8 cellular contexts compared by ENCODE assay signal in the genomic region with DNA sequence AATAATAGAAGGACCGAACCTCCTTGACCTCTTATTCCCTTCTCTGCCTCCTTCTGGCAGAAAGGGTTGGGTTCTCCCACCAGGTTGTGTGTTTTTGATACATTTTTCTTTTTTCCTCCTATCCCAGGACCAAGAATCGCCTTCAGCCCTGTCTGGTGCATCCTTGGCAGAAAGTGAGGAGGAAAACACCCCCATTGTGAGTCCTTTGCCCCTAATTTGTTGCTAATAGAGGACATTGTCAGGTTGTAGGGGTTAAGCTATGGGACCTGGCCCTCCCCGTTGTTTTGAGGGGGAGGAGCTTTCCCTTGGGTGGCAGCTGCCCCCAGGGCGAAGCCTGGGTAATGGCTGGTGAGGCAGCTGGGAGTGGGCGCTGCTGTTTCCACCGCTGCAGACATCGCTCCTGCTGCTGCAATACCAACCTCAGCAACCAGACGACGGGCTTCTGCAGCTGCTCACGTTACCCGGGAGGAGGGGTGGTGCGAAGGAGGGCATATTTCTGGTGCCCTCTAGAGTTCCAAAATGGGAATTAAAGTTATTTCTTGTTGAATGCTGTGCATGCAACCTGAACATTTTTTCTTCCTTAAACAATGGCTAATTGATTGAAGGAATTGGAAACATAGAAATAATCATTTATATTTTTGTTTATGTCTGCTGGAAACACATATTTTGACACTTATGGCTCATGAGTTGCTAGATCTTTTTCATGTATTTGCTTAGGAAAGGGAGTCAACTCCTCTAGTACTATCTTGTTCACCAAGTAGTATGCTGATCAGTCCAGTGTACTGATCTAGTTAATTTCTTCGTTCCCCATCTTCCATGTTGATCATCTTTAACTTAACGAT. TPM values are rescaled to one million over a fixed set of nuclear protein-coding genes. Genes with fewer than 3 reads are reported as not detected.
DNase-seq lines count a peak whose midpoint lies in the region; ATAC-seq and TF ChIP-seq lines count a peak whose summit lies in the region.

No MANE protein-coding gene starts in this region.

- H3K36me3 ChIP-seq in DOHH2 (ENCODE audit: control insufficient read depth, low read length) (peaks cover 38% of the 10 kb centered on the region), KOPT-K1 (ENCODE audit: insufficient read depth, low read length) (peaks cover 45% of the 10 kb centered on the region), Peyer's patch (peaks cover 0 to 22% (median 0%) of the 10 kb centered on the region in 3 donors)

- peak; percentile 76 for TF ChIP-seq CTCF in DOHH2 (IDR thresholded peaks at IDR 0.05; ENCODE audit: low read depth, low read length, poor library complexity, severe bottlenecking)
- TF ChIP-seq CTCF in Peyer's patch (IDR thresholded peaks at IDR 0.05), result peak; percentile 84 to 96 (median 92)

- H3K4me3 ChIP-seq in DOHH2 (ENCODE audit: low read length) (peak overlapping the region; percentile 98), Peyer's patch (peak overlapping the region; percentile 76 to 93 (median 88))

- H3K4me1 ChIP-seq in DOHH2 (ENCODE audit: control insufficient read depth, low read length) (peaks cover 37% of the 10 kb centered on the region), Peyer's patch (peaks cover 0 to 24% (median 5%) of the 10 kb centered on the region in 4 donors)

- H3K27me3 Mint-ChIP-seq in naive thymus-derived CD8-positive, alpha-beta T cell, result no peaks in the 10 kb centered on the region
- H3K27me3 Mint-ChIP-seq in stimulated activated naive B cell treated with anti-CD40 and anti-IgM and Interleukin-4, amounts not matched to agents 10 μg/mL and 1 μg/mL and 100 μg/mL, for 72 hours, result no peaks in the 10 kb centered on the region

- no peaks in the 10 kb centered on the region for H3K9me3 Mint-ChIP-seq in naive thymus-derived CD8-positive, alpha-beta T cell
- no peaks in the 10 kb centered on the region for H3K9me3 Mint-ChIP-seq in stimulated activated naive B cell treated with anti-CD40 and anti-IgM and Interleukin-4, amounts not matched to agents 10 μg/mL and 1 μg/mL and 100 μg/mL, for 72 hours

- DNase-seq in Peyer's patch, result peak; percentile 85 to 93 (median 87)
- DNase-seq in activated T-helper 1 cell treated with Interleukin-2 at 50 U/mL for 16 hours (ENCODE audit: low read depth), result peak; percentile 75
- peak; percentile 89 for DNase-seq in fibroblast of gingiva (ENCODE audit: low read depth)
- DNase-seq in naive thymus-derived CD8-positive, alpha-beta T cell, result peak; percentile 70 to 93 (median 84)
- peak; percentile 85 for DNase-seq in stimulated activated naive B cell treated with anti-CD40 and anti-IgM and Interleukin-4, amounts not matched to agents 10 μg/mL and 1 μg/mL and 100 μg/mL, for 72 hours

- peaks cover 0 to 31% (median 0%) of the 10 kb centered on the region in 3 donors for H3K36me3 Mint-ChIP-seq in naive thymus-derived CD8-positive, alpha-beta T cell
- H3K36me3 Mint-ChIP-seq in stimulated activated naive B cell treated with anti-CD40 and anti-IgM and Interleukin-4, amounts not matched to agents 10 μg/mL and 1 μg/mL and 100 μg/mL, for 72 hours, result peaks cover 5 to 8% of the 10 kb centered on the region in 2 donors

- ATAC-seq in GM21737 (IDR thresholded peaks at IDR 0.05; ENCODE audit: unreplicated experiment), result peak; percentile 32
- peak; percentile 46 to 48 for ATAC-seq in naive thymus-derived CD8-positive, alpha-beta T cell
- peak; percentile 59 to 61 for ATAC-seq in stimulated activated naive B cell treated with anti-CD40 and anti-IgM and Interleukin-4, amounts not matched to agents 10 μg/mL and 1 μg/mL and 100 μg/mL, for 72 hours (replicated peaks)

- H3F3A ChIP-seq in DOHH2 (ENCODE audit: control insufficient read depth, insufficient read depth), result peaks cover 8% of the 10 kb centered on the region; the same call in 1 of the 2 replicates

- peaks cover 52% of the 10 kb centered on the region for H3K79me2 ChIP-seq in DOHH2 (ENCODE audit: control insufficient read depth, low read length)

- peak overlapping the region; percentile 73 for H3K27ac ChIP-seq in DOHH2 (ENCODE audit: low read depth, low read length)
- peak overlapping the region; percentile 99 for H3K27ac ChIP-seq in KOPT-K1 (ENCODE audit: low read depth, low read length, poor library complexity, severe bottlenecking)
- H3K27ac ChIP-seq in Peyer's patch, result peak overlapping the region; percentile 98 to 99 (median 99)

- H3K4me1 Mint-ChIP-seq in naive thymus-derived CD8-positive, alpha-beta T cell, result peaks cover 18 to 46% (median 37%) of the 10 kb centered on the region in 4 donors
- peaks cover 15 to 32% of the 10 kb centered on the region in 2 donors for H3K4me1 Mint-ChIP-seq in stimulated activated naive B cell treated with anti-CD40 and anti-IgM and Interleukin-4, amounts not matched to agents 10 μg/mL and 1 μg/mL and 100 μg/mL, for 72 hours

- peak overlapping the region; percentile 92 to 100 (median 96) for H3K4me3 Mint-ChIP-seq in naive thymus-derived CD8-positive, alpha-beta T cell
- H3K4me3 Mint-ChIP-seq in stimulated activated naive B cell treated with anti-CD40 and anti-IgM and Interleukin-4, amounts not matched to agents 10 μg/mL and 1 μg/mL and 100 μg/mL, for 72 hours, result peak overlapping the region; percentile 88 to 93

- H3K27ac Mint-ChIP-seq in naive thymus-derived CD8-positive, alpha-beta T cell, result peak overlapping the region; percentile 93 to 99 (median 98)
- peak overlapping the region; percentile 96 for H3K27ac Mint-ChIP-seq in stimulated activated naive B cell treated with anti-CD40 and anti-IgM and Interleukin-4, amounts not matched to agents 10 μg/mL and 1 μg/mL and 100 μg/mL, for 72 hours

- TF ChIP-seq POLR2A in Peyer's patch (IDR thresholded peaks at IDR 0.05), result peak; percentile 24 to 55

- H3K4me2 ChIP-seq in DOHH2 (ENCODE audit: low read length), result peak overlapping the region; percentile 81

- peaks cover 8% of the 10 kb centered on the region for H3K27me3 ChIP-seq in DOHH2 (ENCODE audit: control insufficient read depth, low read length)
- no peaks in the 10 kb centered on the region for H3K27me3 ChIP-seq in Peyer's patch

- no peaks in the 10 kb centered on the region for H3K9me2 ChIP-seq in DOHH2 (replicated peaks; ENCODE audit: control insufficient read depth, low read length)

- POLR2A ChIA-PET in naive thymus-derived CD8-positive, alpha-beta T cell (lab: Charles Lee), result interaction anchor here (0.6 to 2.1 kb wide), 7 partner anchors 10 to 326 kb away, joined by 3 to 11 read pairs (median 5); a partner anchor contains a TSS

- no peaks in the 10 kb centered on the region for H3K9me3 ChIP-seq in DOHH2 (ENCODE audit: control insufficient read depth, insufficient read depth, low read length)
- no peaks in the 10 kb centered on the region for H3K9me3 ChIP-seq in KOPT-K1 (ENCODE audit: insufficient read depth, low read length, poor library complexity, severe bottlenecking)
- no peaks in the 10 kb centered on the region for H3K9me3 ChIP-seq in Peyer's patch

- H4K20me1 ChIP-seq in DOHH2 (ENCODE audit: control insufficient read depth, insufficient read depth, low read depth, low read length), result peaks cover 9% of the 10 kb centered on the region; the same call in 1 of the 2 replicates

RNA-seq across cellular contexts. Expression of a gene that starts 1.5 kb away (rescaled TPM):
- total RNA-seq in Peyer's patch, result 100 to 1,000 TPM in 1 of 4 donors, 10 to 100 TPM in 3; 50.3 to 149 (median 77.1) TPM
- 100 to 1,000 TPM; 131 to 133 TPM for total RNA-seq in naive thymus-derived CD8-positive, alpha-beta T cell
- 10 to 100 TPM in 2 of 3 donors, 1 to 10 TPM in 1; 8.4 to 13.7 (median 13.5) TPM for polyA plus RNA-seq in naive thymus-derived CD8-positive, alpha-beta T cell

Comparison
In these comparisons a context has a peak if more than half of its experiments do, and no peak if none do; other contexts are left out.
1. Peak in every context shown above with its lines: DNase-seq, ATAC-seq, H3K4me3 ChIP-seq and H3K27ac ChIP-seq.